Comparison of ENCODE assay signal across 1 cellular context in genomic region chr19:37251308-37252229, GRCh38.
TF ChIP-seq lines count a peak whose summit lies in the region.

No MANE protein-coding gene starts in this region.

TF ChIP-seq in HEK293, 187 proteins besides CTCF, POLR2A, EP300 and RAD21 (continued from another document and continues in another):
- TF ChIP-seq PRDM10 (tag by site-specific recombination; IDR thresholded peaks at IDR 0.05) (peak; percentile 90), ZNF621 (tag by site-specific recombination; IDR thresholded peaks at IDR 0.05) (no peak), MEIS1 (CRISPR knock-in tag; IDR thresholded peaks at IDR 0.05; ENCODE audit: borderline replicate concordance) (no peak), ZNF324 (tag by site-specific recombination; IDR thresholded peaks at IDR 0.05) (peak; percentile 72), ZBTB6 (tag by site-specific recombination; IDR thresholded peaks at IDR 0.05) (0 out of 2 replicates have a peak, but pooled peaks have one; percentile 19), YY2 (tag by site-specific recombination; IDR thresholded peaks at IDR 0.05) (peak; percentile 61; the same call in 1 of the 2 replicates), ZNF223 (tag by site-specific recombination; IDR thresholded peaks at IDR 0.05) (no peak), ZNF791 (tag by site-specific recombination; IDR thresholded peaks at IDR 0.05) (no peak), ZBTB20 (tag by site-specific recombination; IDR thresholded peaks at IDR 0.05) (peak; percentile 24; the same call in 1 of the 2 replicates), ZNF37A (tag by site-specific recombination; IDR thresholded peaks at IDR 0.05) (peak; percentile 45; the same call in 1 of the 2 replicates), ZNF658 (tag by site-specific recombination; IDR thresholded peaks at IDR 0.05) (no peak), PBX3 (CRISPR knock-in tag; IDR thresholded peaks at IDR 0.05) (peak; percentile 71), ZNF155 (tag by site-specific recombination; IDR thresholded peaks at IDR 0.05) (no peak), ZNF184 (tag by site-specific recombination; IDR thresholded peaks at IDR 0.05) (no peak; the same call in 1 of the 2 replicates), ZNF571 (tag by site-specific recombination; IDR thresholded peaks at IDR 0.05) (no peak), YY1 (tag by site-specific recombination; IDR thresholded peaks at IDR 0.05) (0 out of 2 replicates have a peak, but pooled peaks have one; percentile 72), ZNF48 (tag by site-specific recombination; IDR thresholded peaks at IDR 0.05) (no peak), ZNF561 (tag by site-specific recombination; IDR thresholded peaks at IDR 0.05; ENCODE audit: borderline replicate concordance) (peak; percentile 82; the same call in 1 of the 2 replicates), BCL11A (tag by site-specific recombination; IDR thresholded peaks at IDR 0.05; ENCODE audit: low read depth) (no peak), HIC1 (tag by site-specific recombination; IDR thresholded peaks at IDR 0.05) (peak; percentile 97), ZFP69B (tag by site-specific recombination; IDR thresholded peaks at IDR 0.05) (peak; percentile 56; the same call in 1 of the 2 replicates), ZEB2 (tag by site-specific recombination; IDR thresholded peaks at IDR 0.05) (peak; percentile 41), ZSCAN18 (tag by site-specific recombination; IDR thresholded peaks at IDR 0.05) (no peak; the same call in 1 of the 2 replicates), ZSCAN4 (tag by site-specific recombination; IDR thresholded peaks at IDR 0.05) (no peak), ZNF548 (tag by site-specific recombination; IDR thresholded peaks at IDR 0.05) (peak; percentile 22; the same call in 1 of the 2 replicates), ZNF544 (tag by site-specific recombination; IDR thresholded peaks at IDR 0.05) (no peak), KLF10 (tag by site-specific recombination; IDR thresholded peaks at IDR 0.05) (peak; percentile 89), ZBTB1 (tag by site-specific recombination; IDR thresholded peaks at IDR 0.05) (no peak), ZNF148 (tag by site-specific recombination; IDR thresholded peaks at IDR 0.05; ENCODE audit: borderline replicate concordance) (no peak), ZNF529 (tag by site-specific recombination; IDR thresholded peaks at IDR 0.05; ENCODE audit: insufficient replicate concordance) (no peak), ZNF121 (tag by site-specific recombination; IDR thresholded peaks at IDR 0.05) (no peak), ZNF10 (tag by site-specific recombination; IDR thresholded peaks at IDR 0.05) (peak; percentile 11; the same call in 1 of the 2 replicates), EGR2 (tag by site-specific recombination; IDR thresholded peaks at IDR 0.05; ENCODE audit: low read depth) (no peak), ZFHX2 (tag by site-specific recombination; conservative IDR thresholded peaks at IDR 0.05) (no peak), ZNF514 (tag by site-specific recombination; IDR thresholded peaks at IDR 0.05) (no peak), ZNF311 (tag by site-specific recombination; IDR thresholded peaks at IDR 0.05; ENCODE audit: borderline replicate concordance) (no peak), ZNF76 (tag by site-specific recombination; IDR thresholded peaks at IDR 0.05; ENCODE audit: borderline replicate concordance, low read depth) (peak; percentile 84), ZNF830 (tag by site-specific recombination; IDR thresholded peaks at IDR 0.05; ENCODE audit: low read depth) (no peak), ZNF138 (tag by site-specific recombination; IDR thresholded peaks at IDR 0.05; ENCODE audit: borderline replicate concordance) (no peak), ZNF701 (tag by site-specific recombination; IDR thresholded peaks at IDR 0.05) (no peak), ZBTB44 (tag by site-specific recombination; IDR thresholded peaks at IDR 0.05) (no peak), ZNF433 (tag by site-specific recombination; IDR thresholded peaks at IDR 0.05; ENCODE audit: low read depth) (no peak), ZNF2 (tag by site-specific recombination; IDR thresholded peaks at IDR 0.05) (peak; percentile 17; the same call in 1 of the 2 replicates), ZBTB10 (tag by site-specific recombination; IDR thresholded peaks at IDR 0.05) (peak; percentile 94), ZNF350 (tag by site-specific recombination; IDR thresholded peaks at IDR 0.05) (peak; percentile 96), ZFP3 (tag by site-specific recombination; IDR thresholded peaks at IDR 0.05; ENCODE audit: low read depth) (no peak), OVOL3 (tag by site-specific recombination; IDR thresholded peaks at IDR 0.05) (no peak)
